39 cellular contexts compared by ENCODE assay signal in genomic region chr13:101535192-101535746, GRCh38.
DNase-seq lines count a peak whose midpoint lies in the region; ATAC-seq, FAIRE-seq and TF ChIP-seq lines count a peak whose summit lies in the region.
"Had no signal": no experiment of that assay in that cellular context is flagged by ENCODE, and none has a peak within 500 bp of the region (broad histone marks: within the 10 kb centered on the region; RNA-seq: fewer than 3 reads in every experiment).

No MANE protein-coding gene starts in this region.

- H3K9me3 ChIP-seq in IMR-90 (ENCODE audit: control insufficient read depth, insufficient read depth, low read length) (no peaks in the 10 kb centered on the region), GM12878 (replicated peaks; ENCODE audit: control insufficient read depth, insufficient read depth, low read length) (no peaks in the 10 kb centered on the region), prostate gland (no peaks in the 10 kb centered on the region)
- H3K9me3 ChIP-seq: ovary, suprapubic skin had no signal

- H3K27ac ChIP-seq in ACC112 (ENCODE audit: low read depth, low read length): peak overlapping the region; percentile 59
- no peak overlapping the region for H3K27ac ChIP-seq in IMR-90 (ENCODE audit: insufficient read depth, low read length)
- no peak overlapping the region for H3K27ac ChIP-seq in GM12878 (ENCODE audit: control insufficient read depth, insufficient read depth)
- H3K27ac ChIP-seq in prostate gland: no peak overlapping the region
- H3K27ac ChIP-seq: 22Rv1, epithelial cell of prostate, ovary, suprapubic skin had no signal

- H3K36me3 ChIP-seq in ACC112 (ENCODE audit: insufficient read depth, low read length) (no peaks in the 10 kb centered on the region), IMR-90 (ENCODE audit: control insufficient read depth, insufficient read depth, low read length) (no peaks in the 10 kb centered on the region), GM12878 (ENCODE audit: control insufficient read depth in 2 of 2, insufficient read depth in 2 of 2, low read length in 1 of 2) (no peaks in the 10 kb centered on the region), prostate gland (no peaks in the 10 kb centered on the region)
- H3K36me3 ChIP-seq: ovary, suprapubic skin had no signal

- H2BK120ac ChIP-seq in IMR-90 (ENCODE audit: low read depth, low read length): no peak overlapping the region

- no peaks in the 10 kb centered on the region for H3K36me3 Mint-ChIP-seq in glutamatergic neuron (ENCODE audit: unreplicated experiment)
- H3K36me3 Mint-ChIP-seq: immature natural killer cell, memory B cell had no signal

- WGBS in IMR-90 (ENCODE audit: extremely low coverage in 2 of 2, insufficient read length in 1 of 2), 2 experiments: no CpG with 5 or more reads among the region's 1 CpG
- WGBS in GM12878 (ENCODE audit: insufficient coverage, insufficient replicate concordance, low lambda C conversion rate, missing lambda C conversion rate): 90% methylated on average over 1 of the region's 1 CpG
- 93% methylated on average over 1 of the region's 1 CpG for WGBS in prostate gland

- peaks cover 55% of the 10 kb centered on the region for H3K4me1 ChIP-seq in ACC112 (ENCODE audit: control insufficient read depth, insufficient read depth, low read length, unreplicated experiment)
- H3K4me1 ChIP-seq in IMR-90 (ENCODE audit: control insufficient read depth, insufficient read depth, low read length): no peaks in the 10 kb centered on the region
- no peaks in the 10 kb centered on the region for H3K4me1 ChIP-seq in GM12878 (ENCODE audit: control insufficient read depth, insufficient read depth, low read length)
- H3K4me1 ChIP-seq in prostate gland (replicated peaks): no peaks in the 10 kb centered on the region
- H3K4me1 ChIP-seq: suprapubic skin had no signal

- no peak overlapping the region for H3K9ac ChIP-seq in IMR-90 (ENCODE audit: low read depth, low read length)
- H3K9ac ChIP-seq in GM12878 (ENCODE audit: control insufficient read depth, insufficient read depth, low read length): no peak overlapping the region

- no peaks in the 10 kb centered on the region for H3K4me1 Mint-ChIP-seq in glutamatergic neuron (ENCODE audit: low read depth, unreplicated experiment)
- H3K4me1 Mint-ChIP-seq: immature natural killer cell, memory B cell, nephron progenitor cell, T-helper 17 cell had no signal

- H3K14ac ChIP-seq in IMR-90 (replicated peaks; ENCODE audit: low read depth, low read length): no peak overlapping the region

- no peak overlapping the region for H2BK5ac ChIP-seq in IMR-90 (ENCODE audit: low read depth, low read length, poor library complexity, severe bottlenecking)

- H2AK9ac ChIP-seq in IMR-90 (replicated peaks; ENCODE audit: low read depth, low read length, poor library complexity): no peak overlapping the region

- no peaks in the 10 kb centered on the region for H3K9me3 Mint-ChIP-seq in glutamatergic neuron (ENCODE audit: unreplicated experiment)
- H3K9me3 Mint-ChIP-seq: CD4-positive, alpha-beta T cell; memory B cell had no signal

- no peaks in the 10 kb centered on the region for H3K27me3 Mint-ChIP-seq in glutamatergic neuron (ENCODE audit: unreplicated experiment)
- H3K27me3 Mint-ChIP-seq: CD4-positive, alpha-beta T cell; memory B cell; T-helper 17 cell had no signal

- TF ChIP-seq POLR2A in IMR-90 (IDR thresholded peaks at IDR 0.05; ENCODE audit: low read depth, low read length) (no peak), GM12878 (IDR thresholded peaks at IDR 0.05; ENCODE audit: low read depth, low read length) (no peak), prostate gland (IDR thresholded peaks at IDR 0.05) (no peak), GM18505 (IDR thresholded peaks at IDR 0.05; ENCODE audit: borderline replicate concordance, extremely low read depth, insufficient read depth, insufficient read length) (no peak)

- H2AK5ac ChIP-seq in IMR-90 (ENCODE audit: low read depth, low read length): no peak overlapping the region

- no peak overlapping the region for H3K4ac ChIP-seq in IMR-90 (ENCODE audit: low read depth, low read length)

- in situ Hi-C loops in IMR-90 (cut with MboI; ENCODE audit: low sequenced_read_pairs): no loop called here
- in situ Hi-C loops in GM12878 (cut with MboI): no loop called here

- no peak overlapping the region for H3K4me3 Mint-ChIP-seq in glutamatergic neuron (ENCODE audit: unreplicated experiment)
- H3K4me3 Mint-ChIP-seq: CD4-positive, alpha-beta T cell; immature natural killer cell; memory B cell; nephron progenitor cell; T-helper 17 cell had no signal

- no peak overlapping the region for H4K5ac ChIP-seq in IMR-90 (ENCODE audit: low read depth, low read length)

- H3K4me2 ChIP-seq in IMR-90 (ENCODE audit: low read depth, low read length): no peak overlapping the region
- no peak overlapping the region for H3K4me2 ChIP-seq in GM12878 (ENCODE audit: control insufficient read depth, insufficient read depth)

- H4K8ac ChIP-seq in IMR-90 (ENCODE audit: low read depth in 2 of 2, low read length in 2 of 2): 0 out of 4 replicates have a peak overlapping the region, but pooled peaks of 1 of the 2 experiments have one; percentile 29

- SMC1A ChIA-PET in GM12878 (lab: Charles Lee; ENCODE audit: uncharacterized antibody, unreplicated experiment): interaction anchor here (0.6 to 1.7 kb wide), 5 partner anchors 12 to 91 kb away, joined by 3 to 7 read pairs (median 3); no protein-coding TSS in a partner anchor

- no peak overlapping the region for H3K23ac ChIP-seq in IMR-90 (ENCODE audit: low read depth, low read length)

- H2BK15ac ChIP-seq in IMR-90 (ENCODE audit: low read depth, low read length): no peak overlapping the region

- H3K79me1 ChIP-seq in IMR-90 (ENCODE audit: low read depth in 1 of 2, low read length in 2 of 2): no peaks in the 10 kb centered on the region; a peak in 1 of 4 replicates

- H4K20me1 ChIP-seq in IMR-90 (ENCODE audit: insufficient read depth, low read length) (no peaks in the 10 kb centered on the region), GM12878 (ENCODE audit: control insufficient read depth, insufficient read depth) (no peaks in the 10 kb centered on the region)

- no peaks in the 10 kb centered on the region for H3K9me1 ChIP-seq in IMR-90 (ENCODE audit: insufficient read depth, low read length)

- TF ChIP-seq CTCF in IMR-90 (conservative IDR thresholded peaks at IDR 0.05; ENCODE audit: low read depth, low read length) (no peak), GM12878 (IDR thresholded peaks at IDR 0.05 in 2 of 3, conservative IDR thresholded peaks at IDR 0.05 in 1 of 3; ENCODE audit: control insufficient read depth in 2 of 3, extremely low read depth in 1 of 3, insufficient read depth in 1 of 3, low read depth in 3 of 3, low read length in 3 of 3) (no peak), fibroblast of villous mesenchyme (IDR thresholded peaks at IDR 0.05; ENCODE audit: insufficient read depth, low read depth, low read length) (no peak), prostate gland (IDR thresholded peaks at IDR 0.05) (no peak), glutamatergic neuron (IDR thresholded peaks at IDR 0.05; ENCODE audit: partially characterized antibody, unreplicated experiment) (no peak)

- H3K18ac ChIP-seq in IMR-90 (ENCODE audit: low read depth, low read length): no peak overlapping the region

- H3K4me3 ChIP-seq in ACC112 (ENCODE audit: low read depth, low read length) (0 out of 2 replicates have a peak overlapping the region, but pooled peaks have one; percentile 47), IMR-90 (ENCODE audit: insufficient read depth, low read depth, low read length) (no peak overlapping the region), GM12878 (no peak overlapping the region), fibroblast of villous mesenchyme (ENCODE audit: low read depth, low read length) (no peak overlapping the region), prostate gland (no peak overlapping the region)
- H3K4me3 ChIP-seq: K562, ovary, suprapubic skin had no signal

- RAD21 ChIA-PET in GM12878 (lab: Charles Lee; ENCODE audit: unreplicated experiment): no interaction called here

- intact Hi-C loops in IMR-90 (cut with micrococcal nuclease) (no loop called here), GM12878 (cut with micrococcal nuclease; ENCODE audit: unreplicated experiment) (no loop called here), prostate gland (cut with DNase I) (no loop called here)

- no peak overlapping the region for H4K91ac ChIP-seq in IMR-90 (ENCODE audit: insufficient read depth, low read depth, low read length)

- no TSS peak for BruUV-seq in IMR-90 (replicated peaks; lab: Mats Ljungman, UMichigan)
- BruUV-seq in GM12878 (replicated peaks; lab: Mats Ljungman, UMichigan): no TSS peak

- dilution Hi-C loops in IMR-90 (cut with HindIII; ENCODE audit: low sequenced_read_pairs, unreplicated experiment): no loop called here

- H2BK20ac ChIP-seq in IMR-90 (ENCODE audit: low read depth, low read length): no peak overlapping the region

- H3K27me3 ChIP-seq in ACC112 (ENCODE audit: insufficient read depth, low read length) (no peaks in the 10 kb centered on the region), IMR-90 (ENCODE audit: control insufficient read depth, insufficient read depth, low read length) (no peaks in the 10 kb centered on the region), GM12878 (replicated peaks in 1 of 2; ENCODE audit: control insufficient read depth in 2 of 2, insufficient read depth in 2 of 2, low read length in 1 of 2) (no peaks in the 10 kb centered on the region), prostate gland (replicated peaks; ENCODE audit: insufficient read depth) (no peaks in the 10 kb centered on the region)
- H3K27me3 ChIP-seq: ovary, suprapubic skin had no signal

- H2AFZ ChIP-seq in ACC112 (ENCODE audit: low read length, unreplicated experiment) (no peak overlapping the region), IMR-90 (replicated peaks; ENCODE audit: low read length, poor library complexity) (no peak overlapping the region), GM12878 (ENCODE audit: control insufficient read depth, low read depth, low read length) (no peak overlapping the region)

- no peak for FAIRE-seq in GM12878 (lab: Jason Lieb, UNC)
- FAIRE-seq: frontal cortex, GM18507, GM19239, K562, small intestine, TTC549 had no signal

- peak; percentile 72 for ATAC-seq in IMR-90 (ENCODE audit: low read depth)
- peak; percentile 13; the same call in 1 of the 3 replicates for ATAC-seq in GM12878
- ATAC-seq in GM18505 (IDR thresholded peaks at IDR 0.05; ENCODE audit: unreplicated experiment): no peak
- ATAC-seq: K562, left lobe of liver, Right ventricle myocardium inferior, T-helper 17 cell had no signal

- POLR2A ChIA-PET in IMR-90 (lab: Charles Lee; ENCODE audit: unreplicated experiment) (no interaction called here), GM12878 (lab: Charles Lee) (no interaction called here)

- no peak for TF ChIP-seq EP300 in GM12878 (IDR thresholded peaks at IDR 0.05; ENCODE audit: borderline replicate concordance in 1 of 2, control insufficient read depth in 1 of 2, low read depth in 2 of 2, low read length in 2 of 2)

- DNase-seq in IMR-90 (peak; percentile 44), GM12878 (ENCODE audit: low read depth, low spot score) (no peak), fibroblast of villous mesenchyme (ENCODE audit: low read depth) (peak; percentile 58), prostate gland (ENCODE audit: low spot score) (no peak), glutamatergic neuron (no peak)
- no peak for DNase-seq in central memory CD4-positive, alpha-beta T cell
- DNase-seq: activated CD4-positive, alpha-beta T cell treated with anti-CD3 and anti-CD28 coated beads, Interleukin-2, amount 50 U/mL, for 4 hours; activated CD8-positive, alpha-beta memory T cell treated with anti-CD3 and anti-CD28 coated beads, Interleukin-2, amount 50 U/mL, for 4 hours; activated naive CD4-positive, alpha-beta T cell treated with Interleukin-2 at 50 U/mL for 16 hours; AML-193; CD4-positive, alpha-beta T cell; DND-41; effector CD4-positive, alpha-beta T cell; GOT3; immature natural killer cell; NCI-H1105; NCI-H1930; NCI-H2227 treated with DMSO at 0.1 percent for 48 hours; NCI-H526; nephron progenitor cell; NK-92 treated with Interleukin-12 subunit alpha and Interleukin-12 subunit beta, amount 100 ng/mL, for 24 hours; ovary; retina; small intestine; stimulated activated naive CD4-positive, alpha-beta T cell treated with Interleukin-2 at 50 U/mL for 16 hours; T-helper 17 cell had no signal

- no peak overlapping the region for H3K27ac Mint-ChIP-seq in glutamatergic neuron (ENCODE audit: unreplicated experiment)
- H3K27ac Mint-ChIP-seq: CD4-positive, alpha-beta T cell; immature natural killer cell; memory B cell; nephron progenitor cell; T-helper 17 cell had no signal

- CTCF ChIA-PET in IMR-90 (lab: Yijun Ruan, JAX): no interaction called here
- CTCF ChIA-PET in GM12878 (lab: Yijun Ruan, JAX): interaction anchor here (0.6 to 1.3 kb wide), 3 partner anchors 12 to 222 kb away, joined by 3 to 5 read pairs (median 3); no protein-coding TSS in a partner anchor

- H3K79me2 ChIP-seq in ACC112 (ENCODE audit: control insufficient read depth, insufficient read depth, low read length, unreplicated experiment) (peaks cover 39% of the 10 kb centered on the region), GM12878 (ENCODE audit: control insufficient read depth, insufficient read depth, low read length) (no peaks in the 10 kb centered on the region)

- no peak overlapping the region for H3K56ac ChIP-seq in IMR-90 (ENCODE audit: extremely low read depth, insufficient read depth, low read length)

- TF ChIP-seq RAD21 in IMR-90 (IDR thresholded peaks at IDR 0.05; ENCODE audit: low read length): no peak
- TF ChIP-seq RAD21 in GM12878 (IDR thresholded peaks at IDR 0.05; ENCODE audit: insufficient read depth, low read depth, low read length): no peak

Comparison
In these comparisons a context has a peak if more than half of its experiments do, and no peak if none do; other contexts are left out.
1. DNase-seq: peak in IMR-90 (single experiment) and fibroblast of villous mesenchyme (single experiment); none in GM12878 (single experiment), central memory CD4-positive, alpha-beta T cell (single experiment), prostate gland (single experiment) and glutamatergic neuron (single experiment).